In the genomic region with DNA sequence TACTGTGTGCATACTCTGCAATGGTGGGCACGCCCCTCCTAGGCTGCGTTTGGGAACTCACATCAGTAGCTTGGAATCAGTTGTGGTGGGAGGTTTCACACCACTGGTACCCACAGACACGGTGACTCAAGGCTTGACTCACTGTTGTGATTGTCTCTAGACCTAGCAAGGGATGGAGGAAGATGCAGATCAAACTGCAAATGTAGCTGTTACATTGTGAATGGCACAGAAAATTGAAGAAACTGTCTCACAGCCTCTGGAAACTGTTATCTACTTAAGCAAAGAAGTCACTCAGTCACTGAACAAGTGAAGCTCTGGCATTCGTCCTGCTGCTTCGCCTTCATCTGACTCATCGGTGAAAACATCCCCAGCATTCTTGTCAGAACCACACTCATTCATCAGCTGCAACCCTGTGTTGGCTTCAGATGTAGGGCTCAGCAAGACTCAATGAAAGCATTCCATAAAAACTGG, we compare ENCODE assay signal across 8 cellular contexts. TPM values are rescaled to one million over a fixed set of nuclear protein-coding genes. Genes with fewer than 3 reads are reported as not detected.
DNase-seq lines count a peak whose midpoint lies in the region; ATAC-seq and TF ChIP-seq lines count a peak whose summit lies in the region.
"Had no signal": no experiment of that assay in that cellular context is flagged by ENCODE, and none has a peak within 500 bp of the region (broad histone marks: within the 10 kb centered on the region; RNA-seq: fewer than 3 reads in every experiment).

No MANE protein-coding gene starts in this region.

- no peak overlapping the region for H3K27ac ChIP-seq in foreskin keratinocyte
- H3K27ac ChIP-seq: SK-N-MC had no signal

- H3K4me1 ChIP-seq in foreskin keratinocyte: peaks cover 7% of the 10 kb centered on the region

- H3K27me3 ChIP-seq in foreskin keratinocyte: peaks cover 36% of the 10 kb centered on the region

- peak; percentile 81 for ATAC-seq in foreskin keratinocyte
- no peak for ATAC-seq in HG02870 (IDR thresholded peaks at IDR 0.05; ENCODE audit: unreplicated experiment)

- no peak for TF ChIP-seq CTCF in foreskin keratinocyte (conservative IDR thresholded peaks at IDR 0.05)
- TF ChIP-seq CTCF in GM10266 (IDR thresholded peaks at IDR 0.05; ENCODE audit: control insufficient read depth, insufficient read depth, low read depth, missing control alignments): no peak

- DNase-seq in NK-92 (lab: John Stamatoyannopoulos, UW; ENCODE audit: unreplicated experiment) (peak; percentile 24), activated T-cell treated with anti-CD3 and anti-CD28 coated beads for 48 hours (ENCODE audit: low read depth) (peak; percentile 75), foreskin keratinocyte (peak; percentile 88 to 92), GM10266 (ENCODE audit: extremely low spot score) (no peak), UCSD-AML1 (lab: John Stamatoyannopoulos, UW; ENCODE audit: unreplicated experiment) (no peak)
- peak; percentile 61 to 81 (median 70) for DNase-seq in stimulated activated CD4-positive, alpha-beta T cell treated with anti-CD3 and anti-CD28 coated beads, TNF-alpha, amount 100 ng/mL, for 48 hours (ENCODE audit: low read depth in 3 of 3)

RNA-seq across cellular contexts. Expression of a gene that starts 59.5 kb away (rescaled TPM):
- total RNA-seq in foreskin keratinocyte: 15.6 and 18.3 TPM in 2 replicates
- polyA plus RNA-seq in foreskin keratinocyte: 12.2 and 13.3 TPM in 2 replicates

Comparison
In these comparisons a context has a peak if more than half of its experiments do, and no peak if none do; other contexts are left out.
1. DNase-seq: peak in NK-92 (single experiment), activated T-cell treated with anti-CD3 and anti-CD28 coated beads for 48 hours (single experiment), foreskin keratinocyte (2 of 2) and stimulated activated CD4-positive, alpha-beta T cell treated with anti-CD3 and anti-CD28 coated beads, TNF-alpha, amount 100 ng/mL, for 48 hours (3 of 3); none in GM10266 (single experiment) and UCSD-AML1 (single experiment).